Comparison of ENCODE assay signal across 1 cellular context in the genomic region with DNA sequence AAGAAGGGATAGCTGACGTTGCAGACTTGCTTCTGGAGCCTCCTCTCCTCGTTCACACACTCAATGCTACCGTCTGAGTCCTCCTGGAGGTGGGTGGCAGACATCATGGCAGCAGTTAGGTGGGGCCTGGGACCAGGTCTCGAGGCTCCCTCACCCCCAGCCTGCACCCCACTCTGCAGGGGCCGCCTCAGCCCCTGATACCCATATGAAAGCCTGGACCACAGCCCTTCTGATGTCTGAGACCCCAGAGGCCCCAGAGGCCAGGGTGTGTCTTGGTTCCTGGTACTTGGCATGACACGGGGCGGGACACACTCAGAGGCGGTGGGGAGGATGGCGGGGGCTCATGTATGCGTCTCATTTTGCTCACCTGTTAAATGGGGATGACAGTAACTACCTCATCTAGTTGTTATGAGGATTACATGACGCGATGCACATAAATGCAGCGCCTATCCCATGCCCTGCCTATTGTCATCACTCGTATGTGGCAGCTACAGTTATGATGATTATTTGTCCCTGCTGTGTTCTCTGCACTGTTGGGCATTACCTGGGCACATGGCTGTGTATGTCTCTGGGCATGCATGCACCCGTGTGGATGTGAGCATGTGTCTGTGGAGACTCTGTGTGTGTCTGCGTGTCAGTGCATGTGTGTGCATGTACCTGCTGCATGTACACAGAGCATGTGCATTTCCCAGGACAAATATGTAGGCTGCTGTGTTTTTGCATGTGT.
TF ChIP-seq lines count a peak whose summit lies in the region.

No MANE protein-coding gene starts in this region.

TF ChIP-seq in SK-N-SH treated with all-trans-retinoic acid at 6 μM for 48 hours, 23 proteins besides CTCF, POLR2A, EP300 and RAD21 (continued from another document):
- TF ChIP-seq ESRRG (CRISPR knock-in tag; IDR thresholded peaks at IDR 0.05) = no peak
- no peak for TF ChIP-seq TOX (CRISPR knock-in tag; IDR thresholded peaks at IDR 0.05; ENCODE audit: borderline replicate concordance)
- no peak for TF ChIP-seq BACH2 (CRISPR knock-in tag; IDR thresholded peaks at IDR 0.05; ENCODE audit: borderline replicate concordance)
- TF ChIP-seq ZFP30 (CRISPR knock-in tag; IDR thresholded peaks at IDR 0.05) = no peak
- no peak for TF ChIP-seq ZNF70 (CRISPR knock-in tag; IDR thresholded peaks at IDR 0.05)
- no peak for TF ChIP-seq OSR1 (CRISPR knock-in tag; IDR thresholded peaks at IDR 0.05)
- no peak for TF ChIP-seq PPARA (CRISPR knock-in tag; IDR thresholded peaks at IDR 0.05; ENCODE audit: borderline replicate concordance)
- no peak for TF ChIP-seq TCF4 (CRISPR knock-in tag; IDR thresholded peaks at IDR 0.05; ENCODE audit: borderline replicate concordance)
- TF ChIP-seq CSDC2 (CRISPR knock-in tag; IDR thresholded peaks at IDR 0.05) = no peak
- no peak for TF ChIP-seq ISL1 (CRISPR knock-in tag; IDR thresholded peaks at IDR 0.05)
- no peak for TF ChIP-seq GLIS3 (CRISPR knock-in tag; IDR thresholded peaks at IDR 0.05)
